Comparison of ENCODE assay signal across 8 cellular contexts in the genomic region with DNA sequence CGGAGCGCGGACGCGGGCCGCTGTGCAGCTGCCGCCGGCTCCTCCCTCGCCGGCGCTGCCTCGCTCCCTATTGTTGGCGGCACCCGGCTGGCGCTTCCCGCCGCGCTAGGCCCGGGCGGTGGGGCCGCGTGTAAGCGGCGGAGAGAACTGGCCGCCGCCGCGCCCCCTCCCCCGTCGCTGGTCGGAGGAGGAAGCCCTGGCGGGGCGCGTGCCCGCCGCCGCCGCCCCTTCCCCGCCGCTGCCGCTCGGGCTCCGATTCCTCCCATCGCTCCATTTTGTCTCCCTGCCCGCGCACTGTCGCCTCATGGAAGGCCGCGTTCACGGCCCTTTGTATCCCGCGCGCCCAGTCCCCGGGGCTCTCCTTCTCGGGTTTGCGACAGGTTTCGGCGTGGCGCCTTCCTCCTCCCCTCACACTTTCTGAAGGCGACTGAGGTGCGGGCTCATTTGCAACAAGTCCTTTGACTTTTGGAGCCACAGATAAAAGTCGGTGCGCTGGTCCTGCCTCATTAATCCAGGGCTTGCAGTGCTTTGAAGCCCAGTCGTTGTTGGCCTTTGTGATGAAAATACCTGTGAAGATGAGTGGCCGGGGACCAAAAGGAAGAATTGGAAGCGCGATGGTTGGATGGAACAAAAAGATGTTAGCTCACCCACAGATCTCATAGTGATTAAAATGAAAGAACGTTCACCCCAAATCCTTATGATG. TPM values are rescaled to one million over a fixed set of nuclear protein-coding genes. Genes with fewer than 3 reads are reported as not detected.
A peak's percentile ranks its signal among the peaks of the same experiment; 100 is the strongest.
DNase-seq lines count a peak whose midpoint lies in the region; ATAC-seq and TF ChIP-seq lines count a peak whose summit lies in the region.

No MANE protein-coding gene starts in this region.

- peak overlapping the region; percentile 87 for H3K4me2 ChIP-seq in BLaER1

- H3K27ac ChIP-seq in BLaER1 (peak overlapping the region; percentile 99), Peyer's patch (peak overlapping the region; percentile 92 to 99 (median 96)), thymus (ENCODE audit: low read depth) (peak overlapping the region; percentile 94)

- ATAC-seq in GM19035 (IDR thresholded peaks at IDR 0.05; ENCODE audit: unreplicated experiment) (peak; percentile 38), HG03342 (IDR thresholded peaks at IDR 0.05; ENCODE audit: unreplicated experiment) (peak; percentile 21)

- no peaks in the 10 kb centered on the region for H3K9me3 ChIP-seq in BLaER1
- H3K9me3 ChIP-seq in Peyer's patch: no peaks in the 10 kb centered on the region
- H3K9me3 ChIP-seq in thymus (ENCODE audit: control insufficient read depth): no peaks in the 10 kb centered on the region

- no peak for TF ChIP-seq POLR2A in Peyer's patch (IDR thresholded peaks at IDR 0.05)

- peak overlapping the region; percentile 99 for H3K9ac ChIP-seq in BLaER1

- H3K27me3 ChIP-seq in BLaER1 (no peaks in the 10 kb centered on the region), Peyer's patch (no peaks in the 10 kb centered on the region), thymus (ENCODE audit: control insufficient read depth, insufficient read depth) (no peaks in the 10 kb centered on the region)

- no peak for TF ChIP-seq CTCF in Peyer's patch (IDR thresholded peaks at IDR 0.05)

- peak; percentile 42 to 76 (median 76) for DNase-seq in Peyer's patch
- peak; percentile 55 for DNase-seq in activated naive CD4-positive, alpha-beta T cell treated with Interleukin-2 at 50 U/mL for 16 hours
- DNase-seq in globus pallidus (ENCODE audit: low spot score): peak; percentile 41
- DNase-seq in nucleus accumbens (lab: John Stamatoyannopoulos, UW): peak in 45 of 56 donors; percentile 2 to 73 (median 46)

- peaks cover 40% of the 10 kb centered on the region for H3K4me1 ChIP-seq in BLaER1
- H3K4me1 ChIP-seq in Peyer's patch: peaks cover 0 to 34% (median 8%) of the 10 kb centered on the region in 4 donors
- peaks cover 13% of the 10 kb centered on the region for H3K4me1 ChIP-seq in thymus (ENCODE audit: control insufficient read depth, insufficient read depth, low read length)

- peaks cover 52% of the 10 kb centered on the region for H4K20me1 ChIP-seq in BLaER1

- H3K36me3 ChIP-seq in BLaER1: peaks cover 28% of the 10 kb centered on the region
- H3K36me3 ChIP-seq in Peyer's patch: no peaks in the 10 kb centered on the region
- H3K36me3 ChIP-seq in thymus (ENCODE audit: control insufficient read depth, insufficient read depth): no peaks in the 10 kb centered on the region

- H3K4me3 ChIP-seq in BLaER1 (peak overlapping the region; percentile 97), Peyer's patch (peak overlapping the region; percentile 85 to 98 (median 94)), thymus (ENCODE audit: low read length) (peak overlapping the region; percentile 64)

- under 1% methylated on average over 68 of the region's 68 CpGs for WGBS in thymus

RNA-seq across cellular contexts. Expression of gene CPSF6, which starts 0.7 kb away (rescaled TPM):
- total RNA-seq in Peyer's patch: 10 to 100 TPM; 25.0 to 41.6 (median 41.3) TPM
- polyA plus RNA-seq in thymus: 25.5 TPM

Comparison
In these comparisons a context has a peak if more than half of its experiments do, and no peak if none do; other contexts are left out.
1. Peak in every context shown above with its lines: DNase-seq, ATAC-seq, H3K4me3 ChIP-seq and H3K27ac ChIP-seq.